ENCODE assay signal across 9 cellular contexts in the genomic region with DNA sequence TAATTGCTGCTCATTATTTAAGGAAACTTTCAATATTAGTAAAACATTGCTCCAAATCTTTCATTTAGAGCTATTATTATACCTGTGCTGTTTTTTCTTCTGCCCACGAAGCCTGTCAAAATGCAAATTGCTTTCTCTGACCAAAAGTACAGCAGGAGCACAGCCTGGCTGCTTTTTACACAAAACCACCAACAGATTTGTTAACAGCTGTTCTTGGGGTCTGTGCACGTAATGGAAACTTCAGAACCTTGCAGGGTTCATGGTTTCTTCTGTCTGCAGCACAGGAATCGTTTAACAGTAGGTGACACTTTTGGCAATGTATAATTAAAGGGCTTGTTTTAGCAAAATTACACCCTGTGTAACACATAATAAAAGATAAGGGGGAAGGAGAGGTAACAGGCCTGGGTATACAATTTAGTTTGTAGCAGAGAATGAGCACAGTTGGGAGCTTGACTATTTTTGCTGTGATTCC.
DNase-seq lines count a peak whose midpoint lies in the region; ATAC-seq lines count a peak whose summit lies in the region.
"Had no signal": no experiment of that assay in that cellular context is flagged by ENCODE, and none has a peak within 500 bp of the region (broad histone marks: within the 10 kb centered on the region; RNA-seq: fewer than 3 reads in every experiment).

No MANE protein-coding gene starts in this region.

- no peaks in the 10 kb centered on the region for H3K9me3 ChIP-seq in endocrine pancreas (ENCODE audit: control insufficient read depth, low read length)

- H3K4me3 ChIP-seq in endocrine pancreas (ENCODE audit: control insufficient read depth, insufficient read depth, low read length), result peak overlapping the region; percentile 22

- ATAC-seq in GM18858 (IDR thresholded peaks at IDR 0.05; ENCODE audit: unreplicated experiment), result peak; percentile 97
- peak; percentile 99 for ATAC-seq in GM21825 (IDR thresholded peaks at IDR 0.05; ENCODE audit: unreplicated experiment)
- ATAC-seq in HG03469 (IDR thresholded peaks at IDR 0.05; ENCODE audit: unreplicated experiment), result peak; percentile 96
- no peak for ATAC-seq in left cardiac atrium
- ATAC-seq: activated naive CD8-positive, alpha-beta T cell treated with anti-CD3 and anti-CD28 coated beads, Interleukin-2, amount 50 U/mL, for 24 hours had no signal

- no peaks in the 10 kb centered on the region for H3K4me1 ChIP-seq in endocrine pancreas (ENCODE audit: control insufficient read depth, insufficient read depth, low read length)

- no peaks in the 10 kb centered on the region for H3K27me3 ChIP-seq in endocrine pancreas (ENCODE audit: control insufficient read depth, insufficient read depth, low read length)

- H3K9ac ChIP-seq in endocrine pancreas (ENCODE audit: control insufficient read depth, insufficient read depth, low read length), result no peak overlapping the region

- H3K36me3 ChIP-seq in endocrine pancreas (ENCODE audit: control insufficient read depth, insufficient read depth, low read length), result no peaks in the 10 kb centered on the region

- DNase-seq in AG08395 (ENCODE audit: low spot score), result no peak
- no peak for DNase-seq in left cardiac atrium
- no peak for DNase-seq in stimulated activated CD4-positive, alpha-beta T cell treated with anti-CD3 and anti-CD28 coated beads, Interleukin-15, amount 100 ng/mL, for 24 hours
- DNase-seq in GF-D8 (lab: John Stamatoyannopoulos, UW), result no peak
- DNase-seq: activated naive CD8-positive, alpha-beta T cell treated with anti-CD3 and anti-CD28 coated beads, Interleukin-2, amount 50 U/mL, for 24 hours had no signal

- intact Hi-C loops in left cardiac atrium (cut with DNase I), result no loop called here

Comparison
In these comparisons a context has a peak if more than half of its experiments do, and no peak if none do; other contexts are left out.
1. ATAC-seq: peak in GM18858 (single experiment), GM21825 (single experiment) and HG03469 (single experiment); none in left cardiac atrium (0 of 2).